In the genomic region with DNA sequence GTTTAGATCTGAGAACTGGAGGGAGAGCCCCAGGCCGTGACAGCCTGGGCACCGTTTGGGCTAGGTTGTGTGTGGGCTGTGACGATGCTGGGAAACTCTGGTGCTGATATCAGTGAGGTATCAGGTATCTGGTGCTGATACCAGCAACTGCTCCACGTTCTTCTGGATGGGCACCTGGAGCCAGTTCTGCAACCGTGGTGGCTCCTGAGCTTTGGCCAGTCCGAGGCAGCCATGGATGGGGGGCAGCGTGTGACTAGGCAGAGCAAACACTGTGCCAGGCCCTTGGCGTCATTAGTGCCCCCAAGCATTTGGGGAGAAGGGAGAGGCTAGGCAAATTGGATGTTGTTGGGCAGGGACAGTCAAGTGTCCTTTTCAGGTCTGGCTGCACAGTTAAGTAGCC, we compare ENCODE assay signal across 8 cellular contexts. TPM values are rescaled to one million over a fixed set of nuclear protein-coding genes. Genes with fewer than 3 reads are reported as not detected.
A peak's percentile ranks its signal among the peaks of the same experiment; 100 is the strongest.
DNase-seq lines count a peak whose midpoint lies in the region; ATAC-seq and TF ChIP-seq lines count a peak whose summit lies in the region.

No MANE protein-coding gene starts in this region.

- peak overlapping the region; percentile 75 for H3K4me3 Mint-ChIP-seq in activated naive CD4-positive, alpha-beta T cell treated with anti-CD3 and anti-CD28 coated beads, Interleukin-2, amount 10 ng/mL, durations not matched to agents 7 days and 5 days

- TF ChIP-seq POLR2A in adrenal gland (IDR thresholded peaks at IDR 0.05) (no peak), lower leg skin (IDR thresholded peaks at IDR 0.05) (no peak), upper lobe of left lung (IDR thresholded peaks at IDR 0.05) (no peak)

- H3K4me1 ChIP-seq in adrenal gland (replicated peaks in 1 of 2): peaks cover 7 to 21% of the 10 kb centered on the region in 2 donors
- H3K4me1 ChIP-seq in upper lobe of left lung: peaks cover 12 to 25% (median 17%) of the 10 kb centered on the region in 4 donors

- intact Hi-C loops in adrenal gland (cut with DNase I) (no loop called here), lower leg skin (cut with DNase I; ENCODE audit: low total_unique reads) (no loop called here)

- H3K27ac Mint-ChIP-seq in activated naive CD4-positive, alpha-beta T cell treated with anti-CD3 and anti-CD28 coated beads, Interleukin-2, amount 10 ng/mL, durations not matched to agents 7 days and 5 days: peak overlapping the region; percentile 72

- H3K27me3 ChIP-seq in adrenal gland (no peaks in the 10 kb centered on the region), upper lobe of left lung (no peaks in the 10 kb centered on the region)

- 45 to 62% (median 59%) methylated on average over 4 to 8 of the region's 8 CpGs for WGBS in adrenal gland, 4 donors
- 36 to 43% methylated on average over 6 to 8 of the region's 8 CpGs for WGBS in lower leg skin, 2 donors
- WGBS in upper lobe of left lung, 2 donors: 65 to 69% methylated on average over 5 to 8 of the region's 8 CpGs

- peaks cover 11% of the 10 kb centered on the region for H3K36me3 Mint-ChIP-seq in activated naive CD4-positive, alpha-beta T cell treated with anti-CD3 and anti-CD28 coated beads, Interleukin-2, amount 10 ng/mL, durations not matched to agents 7 days and 5 days

- H3K4me3 ChIP-seq in adrenal gland (peak overlapping the region in 2 of 4 donors; percentile 24 to 88), lower leg skin (ENCODE audit: low read depth, poor library complexity, severe bottlenecking) (peak overlapping the region; percentile 32), upper lobe of left lung (peak overlapping the region in 3 of 4 donors; percentile 77 to 89 (median 82))

- TF ChIP-seq CTCF in adrenal gland (IDR thresholded peaks at IDR 0.05) (no peak), lower leg skin (IDR thresholded peaks at IDR 0.05) (no peak), upper lobe of left lung (IDR thresholded peaks at IDR 0.05) (no peak)

- H3K27ac ChIP-seq in adrenal gland: peak overlapping the region in 2 of 5 donors; percentile 52 to 70
- peak overlapping the region in 3 of 4 donors; percentile 62 to 83 (median 75) for H3K27ac ChIP-seq in upper lobe of left lung

- no peaks in the 10 kb centered on the region for H3K36me3 ChIP-seq in adrenal gland (replicated peaks in 1 of 2)
- H3K36me3 ChIP-seq in upper lobe of left lung: no peaks in the 10 kb centered on the region

- H3K27me3 Mint-ChIP-seq in activated naive CD4-positive, alpha-beta T cell treated with anti-CD3 and anti-CD28 coated beads, Interleukin-2, amount 10 ng/mL, durations not matched to agents 7 days and 5 days: peaks cover 22% of the 10 kb centered on the region

- TF ChIP-seq EP300 in upper lobe of left lung (IDR thresholded peaks at IDR 0.05): no peak

- H3K9me3 ChIP-seq in adrenal gland (replicated peaks in 1 of 3): peaks cover 2 to 12% (median 7%) of the 10 kb centered on the region in 3 donors
- peaks cover 3 to 9% (median 7%) of the 10 kb centered on the region in 4 donors for H3K9me3 ChIP-seq in upper lobe of left lung

- CTCF ChIA-PET in activated naive CD4-positive, alpha-beta T cell treated with anti-CD3 and anti-CD28 coated beads, Interleukin-2, amount 10 ng/mL, durations not matched to agents 7 days and 5 days (lab: Charles Lee): interaction anchor here (2.1 kb wide), 1 partner anchor 27 kb away, joined by 6 read pairs; no protein-coding TSS in a partner anchor

- peaks cover 22% of the 10 kb centered on the region for H3K4me1 Mint-ChIP-seq in activated naive CD4-positive, alpha-beta T cell treated with anti-CD3 and anti-CD28 coated beads, Interleukin-2, amount 10 ng/mL, durations not matched to agents 7 days and 5 days

- ATAC-seq in upper lobe of left lung (ENCODE audit: low FRiP score in 2 of 2): no peak
- ATAC-seq in GM21737 (IDR thresholded peaks at IDR 0.05; ENCODE audit: unreplicated experiment): no peak

- H3K9me3 Mint-ChIP-seq in activated naive CD4-positive, alpha-beta T cell treated with anti-CD3 and anti-CD28 coated beads, Interleukin-2, amount 10 ng/mL, durations not matched to agents 7 days and 5 days: peaks cover 19% of the 10 kb centered on the region

- no peak for DNase-seq in activated naive CD4-positive, alpha-beta T cell treated with anti-CD3 and anti-CD28 coated beads, Interleukin-2, amount 10 ng/mL, durations not matched to agents 7 days and 5 days
- DNase-seq in activated naive CD4-positive, alpha-beta T cell treated with Interleukin-2 at 50 U/mL for 16 hours: no peak
- peak in 4 of 7 donors; percentile 12 to 52 (median 18) for DNase-seq in adrenal gland
- peak in 1 of 2 donors; percentile 83 for DNase-seq in lower leg skin (ENCODE audit: low spot score in 2 of 2)
- peak in 1 of 2 donors; percentile 18 for DNase-seq in upper lobe of left lung
- DNase-seq in NCI-H2107 (lab: John Stamatoyannopoulos, UW): no peak
- DNase-seq in COR-L47 (lab: John Stamatoyannopoulos, UW): no peak

RNA-seq across cellular contexts. Expression of a gene that starts 57.9 kb away (rescaled TPM):
- total RNA-seq in adrenal gland (10 to 100 TPM in 7 of 8 donors, 1 to 10 TPM in 1; 8.6 to 25.0 (median 18.6) TPM), lower leg skin (10 to 100 TPM in 2 of 4 donors, 1 to 10 TPM in 2; 6.2 to 12.1 (median 9.8) TPM), upper lobe of left lung (10 to 100 TPM in 5 of 6 donors, 1 to 10 TPM in 1; 8.2 to 41.2 (median 17.4) TPM)
- polyA plus RNA-seq in adrenal gland: 10 to 100 TPM in 2 of 3 donors, 1 to 10 TPM in 1; 1.6 to 44.2 (median 24.5) TPM

Comparison
In these comparisons a context has a peak if more than half of its experiments do, and no peak if none do; other contexts are left out.
1. DNase-seq: peak in adrenal gland (4 of 7); none in activated naive CD4-positive, alpha-beta T cell treated with anti-CD3 and anti-CD28 coated beads, Interleukin-2, amount 10 ng/mL, durations not matched to agents 7 days and 5 days (single experiment), activated naive CD4-positive, alpha-beta T cell treated with Interleukin-2 at 50 U/mL for 16 hours (single experiment), NCI-H2107 (single experiment) and COR-L47 (single experiment).